In the genomic region with DNA sequence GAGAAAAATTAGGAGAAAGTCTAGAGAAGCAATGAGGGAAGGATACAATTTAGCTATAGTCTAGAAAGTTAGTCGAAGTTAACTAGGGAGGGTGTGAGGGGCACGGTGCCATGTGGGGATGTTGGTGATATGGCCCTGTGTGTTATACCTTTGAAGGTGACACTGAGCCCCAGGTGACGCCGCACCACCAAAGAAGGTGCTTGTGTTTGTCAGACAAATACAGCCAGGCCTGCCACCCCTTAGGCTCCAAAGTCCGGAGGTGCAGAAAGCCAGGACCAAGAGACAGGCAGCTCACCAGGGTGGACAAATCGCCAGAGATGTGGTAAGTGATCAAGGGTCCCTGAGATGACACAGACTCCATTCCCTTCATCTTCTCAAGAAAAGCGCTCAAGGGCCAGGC, we compare ENCODE assay signal across 14 cellular contexts. TPM values are rescaled to one million over a fixed set of nuclear protein-coding genes. Genes with fewer than 3 reads are reported as not detected.
DNase-seq lines count a peak whose midpoint lies in the region; ATAC-seq and TF ChIP-seq lines count a peak whose summit lies in the region.
"Had no signal": no experiment of that assay in that cellular context is flagged by ENCODE, and none has a peak within 500 bp of the region (broad histone marks: within the 10 kb centered on the region; RNA-seq: fewer than 3 reads in every experiment).

No MANE protein-coding gene starts in this region.

- H3K4me3 Mint-ChIP-seq in nephron (no peak overlapping the region), WTC11 (no peak overlapping the region)
- H3K4me3 Mint-ChIP-seq: CD4-positive, CD25-positive, alpha-beta regulatory T cell had no signal

- POLR2A ChIA-PET in WTC11 (lab: Charles Lee) = interaction anchor here (1.7 kb wide), 1 partner anchor 47 kb away, joined by 7 read pairs; no protein-coding TSS in a partner anchor

- H3K27me3 ChIP-seq in tibial nerve = no peaks in the 10 kb centered on the region

- H3K4me3 ChIP-seq in WI38 (ENCODE audit: low read depth, low read length) (peak overlapping the region; percentile 63), fibroblast of the aortic adventitia (ENCODE audit: low read depth, low read length) (peak overlapping the region; percentile 81), tibial nerve (peak overlapping the region; percentile 33 to 55 (median 36))
- H3K4me3 ChIP-seq: PC-9 had no signal

- TF ChIP-seq CTCF in WI38 (IDR thresholded peaks at IDR 0.05; ENCODE audit: low read depth, low read length) (no peak), fibroblast of the aortic adventitia (IDR thresholded peaks at IDR 0.05; ENCODE audit: insufficient read depth, low read length) (no peak), nephron (IDR thresholded peaks at IDR 0.05; ENCODE audit: unreplicated experiment in 3 of 3) (no peak), tibial nerve (IDR thresholded peaks at IDR 0.05) (no peak), WTC11 (IDR thresholded peaks at IDR 0.05) (no peak)

- H3K36me3 Mint-ChIP-seq in nephron (ENCODE audit: low read depth) = no peaks in the 10 kb centered on the region
- H3K36me3 Mint-ChIP-seq in WTC11 = no peaks in the 10 kb centered on the region

- CTCF ChIA-PET in WTC11 (lab: Charles Lee) = interaction anchor here (0.6 to 3.2 kb wide), 13 partner anchors 8 to 192 kb away, joined by 3 to 48 read pairs (median 5); partner anchors contain the start of genes C1RL, LPCAT3 and PEX5

- no peak for TF ChIP-seq POLR2A in tibial nerve (IDR thresholded peaks at IDR 0.05)

- WGBS in tibial nerve, 2 donors = 91 to 92% methylated on average over 7 of the region's 7 CpGs

- peak overlapping the region; percentile 74 to 93 (median 84) for H3K27ac ChIP-seq in tibial nerve
- H3K27ac ChIP-seq: PC-9 had no signal

- no peak for ATAC-seq in WTC11

- H3K36me3 ChIP-seq in tibial nerve = peaks cover 0 to 39% (median 0%) of the 10 kb centered on the region in 3 donors

- H3K9me3 Mint-ChIP-seq in nephron (no peaks in the 10 kb centered on the region), WTC11 (no peaks in the 10 kb centered on the region)

- H3K27ac Mint-ChIP-seq in nephron = peak overlapping the region in 2 of 3 experiments; percentile 10 to 29
- no peak overlapping the region for H3K27ac Mint-ChIP-seq in WTC11

- H3K9me3 ChIP-seq in tibial nerve = no peaks in the 10 kb centered on the region

- H3K27me3 Mint-ChIP-seq in nephron (ENCODE audit: low read depth) (peaks cover 9% of the 10 kb centered on the region), WTC11 (ENCODE audit: low read depth) (peaks cover 2% of the 10 kb centered on the region; the same call in 1 of the 2 replicates)

- intact Hi-C loops in head of caudate nucleus (cut with DNase I) = no loop called here

- peaks cover 0 to 59% (median 9%) of the 10 kb centered on the region in 4 donors for H3K4me1 ChIP-seq in tibial nerve

- H3K4me1 Mint-ChIP-seq in nephron = peaks cover 13% of the 10 kb centered on the region
- H3K4me1 Mint-ChIP-seq in WTC11 = peaks cover 17% of the 10 kb centered on the region
- H3K4me1 Mint-ChIP-seq: CD4-positive, CD25-positive, alpha-beta regulatory T cell had no signal

- DNase-seq in fibroblast of the aortic adventitia (ENCODE audit: low read depth) (no peak), tibial nerve (ENCODE audit: low spot score in 2 of 2) (no peak), head of caudate nucleus (no peak), WTC11 (ENCODE audit: low spot score) (no peak), foreskin melanocyte (no peak)
- DNase-seq: activated CD8-positive, alpha-beta memory T cell treated with anti-CD3 and anti-CD28 coated beads for 24 hours; activated effector memory CD4-positive, alpha-beta T cell treated with anti-CD3 and anti-CD28 coated beads, Interleukin-2, amount 50 U/mL, for 16 hours; aorta; CD4-positive, CD25-positive, alpha-beta regulatory T cell; NCI-H2029; NCI-H69; PC-9 had no signal

- TF ChIP-seq EP300 in tibial nerve (IDR thresholded peaks at IDR 0.05) = no peak

TF ChIP-seq in WTC11, 78 proteins besides CTCF, POLR2A, EP300 and RAD21 (continues in another document):
- TF ChIP-seq ESRRA (CRISPR knock-in tag; IDR thresholded peaks at IDR 0.05; ENCODE audit: borderline replicate concordance) (no peak), IRF2 (CRISPR knock-in tag; IDR thresholded peaks at IDR 0.05; ENCODE audit: borderline replicate concordance, low read depth) (no peak), NR1H2 (CRISPR knock-in tag; IDR thresholded peaks at IDR 0.05) (no peak), EMX1 (CRISPR knock-in tag; IDR thresholded peaks at IDR 0.05) (no peak), FOXP4 (CRISPR knock-in tag; IDR thresholded peaks at IDR 0.05) (no peak), ETV6 (CRISPR knock-in tag; IDR thresholded peaks at IDR 0.05) (no peak), PREB (CRISPR knock-in tag; IDR thresholded peaks at IDR 0.05; ENCODE audit: borderline replicate concordance) (no peak), KAT7 (CRISPR knock-in tag; IDR thresholded peaks at IDR 0.05; ENCODE audit: borderline replicate concordance) (no peak), TCF7 (CRISPR knock-in tag; IDR thresholded peaks at IDR 0.05; ENCODE audit: low read depth) (no peak)
- TF ChIP-seq, protein P1, sequence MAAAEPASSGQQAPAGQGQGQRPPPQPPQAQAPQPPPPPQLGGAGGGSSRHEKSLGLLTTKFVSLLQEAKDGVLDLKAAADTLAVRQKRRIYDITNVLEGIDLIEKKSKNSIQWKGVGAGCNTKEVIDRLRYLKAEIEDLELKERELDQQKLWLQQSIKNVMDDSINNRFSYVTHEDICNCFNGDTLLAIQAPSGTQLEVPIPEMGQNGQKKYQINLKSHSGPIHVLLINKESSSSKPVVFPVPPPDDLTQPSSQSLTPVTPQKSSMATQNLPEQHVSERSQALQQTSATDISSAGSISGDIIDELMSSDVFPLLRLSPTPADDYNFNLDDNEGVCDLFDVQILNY (CRISPR knock-in tag; IDR thresholded peaks at IDR 0.05) = no peak
- TF ChIP-seq, protein P2, sequence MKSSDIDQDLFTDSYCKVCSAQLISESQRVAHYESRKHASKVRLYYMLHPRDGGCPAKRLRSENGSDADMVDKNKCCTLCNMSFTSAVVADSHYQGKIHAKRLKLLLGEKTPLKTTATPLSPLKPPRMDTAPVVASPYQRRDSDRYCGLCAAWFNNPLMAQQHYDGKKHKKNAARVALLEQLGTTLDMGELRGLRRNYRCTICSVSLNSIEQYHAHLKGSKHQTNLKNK (CRISPR knock-in tag; IDR thresholded peaks at IDR 0.05) = no peak
- TF ChIP-seq, protein P3, sequence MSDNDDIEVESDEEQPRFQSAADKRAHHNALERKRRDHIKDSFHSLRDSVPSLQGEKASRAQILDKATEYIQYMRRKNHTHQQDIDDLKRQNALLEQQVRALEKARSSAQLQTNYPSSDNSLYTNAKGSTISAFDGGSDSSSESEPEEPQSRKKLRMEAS (CRISPR knock-in tag; IDR thresholded peaks at IDR 0.05) = no peak
- TF ChIP-seq, protein P4, sequence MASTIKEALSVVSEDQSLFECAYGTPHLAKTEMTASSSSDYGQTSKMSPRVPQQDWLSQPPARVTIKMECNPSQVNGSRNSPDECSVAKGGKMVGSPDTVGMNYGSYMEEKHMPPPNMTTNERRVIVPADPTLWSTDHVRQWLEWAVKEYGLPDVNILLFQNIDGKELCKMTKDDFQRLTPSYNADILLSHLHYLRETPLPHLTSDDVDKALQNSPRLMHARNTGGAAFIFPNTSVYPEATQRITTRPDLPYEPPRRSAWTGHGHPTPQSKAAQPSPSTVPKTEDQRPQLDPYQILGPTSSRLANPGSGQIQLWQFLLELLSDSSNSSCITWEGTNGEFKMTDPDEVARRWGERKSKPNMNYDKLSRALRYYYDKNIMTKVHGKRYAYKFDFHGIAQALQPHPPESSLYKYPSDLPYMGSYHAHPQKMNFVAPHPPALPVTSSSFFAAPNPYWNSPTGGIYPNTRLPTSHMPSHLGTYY (CRISPR knock-in tag; IDR thresholded peaks at IDR 0.05) = no peak
- TF ChIP-seq, protein P5, sequence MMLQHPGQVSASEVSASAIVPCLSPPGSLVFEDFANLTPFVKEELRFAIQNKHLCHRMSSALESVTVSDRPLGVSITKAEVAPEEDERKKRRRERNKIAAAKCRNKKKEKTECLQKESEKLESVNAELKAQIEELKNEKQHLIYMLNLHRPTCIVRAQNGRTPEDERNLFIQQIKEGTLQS (CRISPR knock-in tag; conservative IDR thresholded peaks at IDR 0.05) = no peak

RNA-seq across cellular contexts. Expression of gene C1S, which starts 1.1 kb away (rescaled TPM):
- 516 and 790 TPM in 2 replicates for total RNA-seq in fibroblast of the aortic adventitia (ENCODE audit: low replicate concordance)
- total RNA-seq in tibial nerve = 1,000 to 10,000 TPM in 1 of 4 donors, 100 to 1,000 TPM in 3; 415 to 1,129 (median 638) TPM
- total RNA-seq in WTC11 (2021) = 6.2 to 8.8 TPM (median 7.6 TPM) in 3 replicates

RNA-seq across cellular contexts. Expression of gene C1R, which starts 30.6 kb away (rescaled TPM):
- total RNA-seq in fibroblast of the aortic adventitia (ENCODE audit: low replicate concordance) (237 and 528 TPM in 2 replicates), tibial nerve (1,000 to 10,000 TPM in 1 of 4 donors, 100 to 1,000 TPM in 3; 528 to 1,237 (median 593) TPM), WTC11 (2021) (8.4 to 9.8 TPM (median 8.9 TPM) in 3 replicates)

RNA-seq across cellular contexts. Expression of gene LPCAT3, which starts 43.3 kb away (rescaled TPM):
- total RNA-seq in fibroblast of the aortic adventitia (ENCODE audit: low replicate concordance) = 5.7 and 10.6 TPM in 2 replicates
- 10 to 100 TPM; 19.7 to 29.7 (median 23.8) TPM for total RNA-seq in tibial nerve
- 35.3 to 40.0 TPM (median 36.2 TPM) in 3 replicates for total RNA-seq in WTC11 (2021)

RNA-seq across cellular contexts. Expression of gene C1RL, which starts 47.4 kb away (rescaled TPM):
- total RNA-seq in fibroblast of the aortic adventitia (ENCODE audit: low replicate concordance) = 39.2 and 50.6 TPM in 2 replicates
- 100 to 1,000 TPM; 125 to 214 (median 180) TPM for total RNA-seq in tibial nerve
- total RNA-seq in WTC11 (2021) = 17.7 to 23.7 TPM (median 22.9 TPM) in 3 replicates

Comparison
In these comparisons a context has a peak if more than half of its experiments do, and no peak if none do; other contexts are left out.
1. RNA of gene C1S, which starts 1.1 kb away (total RNA-seq): 415 to 1,129 TPM in tibial nerve and 516 to 790 TPM in fibroblast of the aortic adventitia; 6.2 to 8.8 TPM in WTC11; every median in the first group is over 10 times any median in the second.
2. RNA of gene C1R, which starts 30.6 kb away (total RNA-seq): 528 to 1,237 TPM in tibial nerve and 237 to 528 TPM in fibroblast of the aortic adventitia; 8.4 to 9.8 TPM in WTC11; every median in the first group is over 10 times any median in the second.
3. Peak in every context shown above with its lines, with median percentiles within 50 percentile points of each other: H3K4me3 ChIP-seq.